1 cellular context compared by ENCODE assay signal in genomic region chr3:37229740-37230139, GRCh38.
TF ChIP-seq lines count a peak whose summit lies in the region.

No MANE protein-coding gene starts in this region.

TF ChIP-seq in A549, 52 proteins besides CTCF, POLR2A, EP300 and RAD21:
- TF ChIP-seq PBX3 (IDR thresholded peaks at IDR 0.05) (no peak), HOXB5 (CRISPR knock-in tag; IDR thresholded peaks at IDR 0.05) (no peak), RCOR1 (IDR thresholded peaks at IDR 0.05; ENCODE audit: low read depth, low read length) (no peak), JUN (IDR thresholded peaks at IDR 0.05) (no peak), SREBF2 (IDR thresholded peaks at IDR 0.05) (no peak), ZC3H11A (IDR thresholded peaks at IDR 0.05) (no peak), NFE2L2 (conservative IDR thresholded peaks at IDR 0.05; ENCODE audit: low read length) (no peak), RFX5 (IDR thresholded peaks at IDR 0.05) (no peak), CEBPB (IDR thresholded peaks at IDR 0.05) (no peak), HOXB13 (CRISPR knock-in tag; IDR thresholded peaks at IDR 0.05; ENCODE audit: low read depth) (no peak), HMGXB4 (CRISPR knock-in tag; IDR thresholded peaks at IDR 0.05; ENCODE audit: borderline replicate concordance) (no peak), MYC (IDR thresholded peaks at IDR 0.05; ENCODE audit: borderline replicate concordance, low read length) (no peak), BCL3 (IDR thresholded peaks at IDR 0.05) (no peak), ZFP36 (IDR thresholded peaks at IDR 0.05; ENCODE audit: borderline replicate concordance, partially characterized antibody) (no peak), HES2 (IDR thresholded peaks at IDR 0.05) (no peak), E2F6 (IDR thresholded peaks at IDR 0.05; ENCODE audit: borderline replicate concordance, low read depth) (no peak), MAZ (IDR thresholded peaks at IDR 0.05; ENCODE audit: borderline replicate concordance, low read depth, low read length) (no peak)
